Comparison of ENCODE assay signal across 8 cellular contexts in the genomic region with DNA sequence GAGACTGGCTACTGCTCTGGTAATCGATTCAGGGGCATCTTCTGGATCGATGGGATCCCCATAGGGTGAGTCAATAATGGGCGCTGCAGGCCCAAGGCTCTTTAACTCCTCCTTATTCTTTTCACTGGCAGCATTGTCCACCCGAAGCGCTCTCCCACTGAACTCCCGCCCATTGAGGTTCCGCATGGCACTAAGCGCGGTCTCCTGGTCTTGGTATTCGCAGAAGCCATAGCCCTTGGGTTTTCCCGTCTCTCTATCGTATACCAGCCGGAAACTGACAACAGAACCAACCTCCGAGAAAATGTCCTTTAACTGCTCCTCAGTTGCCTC. TPM values are rescaled to one million over a fixed set of nuclear protein-coding genes. Genes with fewer than 3 reads are reported as not detected.
DNase-seq lines count a peak whose midpoint lies in the region; ATAC-seq, FAIRE-seq and TF ChIP-seq lines count a peak whose summit lies in the region.

No MANE protein-coding gene starts in this region.

- no peak for TF ChIP-seq CTCF in fibroblast of lung (conservative IDR thresholded peaks at IDR 0.05 in 1 of 2, IDR thresholded peaks at IDR 0.05 in 1 of 2; ENCODE audit: low read depth in 1 of 2, low read length in 2 of 2)
- TF ChIP-seq CTCF in pancreas (IDR thresholded peaks at IDR 0.05): no peak

- H3K4me1 ChIP-seq in fibroblast of lung (ENCODE audit: control insufficient read depth, extremely low read depth, insufficient read depth, low read length) (peaks cover 3% of the 10 kb centered on the region), pancreas (peaks cover 19 to 28% (median 26%) of the 10 kb centered on the region in 3 donors)

- H3K9ac ChIP-seq in fibroblast of lung (ENCODE audit: insufficient read depth, low read length): peak overlapping the region; percentile 80

- DNase-seq in NCI-H2171 treated with DMSO at 0.1 percent for 48 hours (lab: John Stamatoyannopoulos, UW) (peak; percentile 64), NCI-H2171 (lab: John Stamatoyannopoulos, UW) (no peak), fibroblast of lung (ENCODE audit: low read depth in 2 of 2) (no peak), pancreas (no peak), D341Med (ENCODE audit: low spot score) (no peak), H4 (ENCODE audit: low spot score) (no peak)

- H2AFZ ChIP-seq in fibroblast of lung (ENCODE audit: low read length): peak overlapping the region; percentile 88

- no peaks in the 10 kb centered on the region for H3K27me3 ChIP-seq in fibroblast of lung (ENCODE audit: control insufficient read depth, insufficient read depth, low read length)
- H3K27me3 ChIP-seq in pancreas: no peaks in the 10 kb centered on the region

- 0% methylated on average over 14 of the region's 14 CpGs for WGBS in pancreas, 2 donors

- no peak for FAIRE-seq in pancreas (lab: Jason Lieb, UNC)

- peaks cover 25% of the 10 kb centered on the region for H3K79me2 ChIP-seq in fibroblast of lung (ENCODE audit: control insufficient read depth, insufficient read depth, low read length)

- H3K27ac ChIP-seq in fibroblast of lung (ENCODE audit: insufficient read depth, low read length) (peak overlapping the region; percentile 98), pancreas (peak overlapping the region; percentile 82 to 95 (median 94))

- H3K36me3 ChIP-seq in fibroblast of lung (ENCODE audit: control insufficient read depth, insufficient read depth, low read length): no peaks in the 10 kb centered on the region
- no peaks in the 10 kb centered on the region for H3K36me3 ChIP-seq in pancreas

- peak overlapping the region; percentile 94 for H3K4me2 ChIP-seq in fibroblast of lung (ENCODE audit: extremely low read depth, insufficient read depth, low read length)

- H3K9me3 ChIP-seq in fibroblast of lung (ENCODE audit: control insufficient read depth, insufficient read depth, low read depth, low read length) (no peaks in the 10 kb centered on the region), pancreas (no peaks in the 10 kb centered on the region)

- peak; percentile 49 for ATAC-seq in HG02938 (IDR thresholded peaks at IDR 0.05; ENCODE audit: unreplicated experiment)
- ATAC-seq in SK-N-SH treated with all-trans-retinoic acid at 6 μM for 48 hours: peak; percentile 74
- ATAC-seq in pancreas: peak; percentile 17 to 42 (median 38)

- H3K4me3 ChIP-seq in fibroblast of lung (replicated peaks in 1 of 4; ENCODE audit: control extremely low read depth in 1 of 4, insufficient read depth in 1 of 4, low read depth in 3 of 4, low read length in 4 of 4) (peak overlapping the region; percentile 68 to 96 (median 85)), pancreas (peak overlapping the region; percentile 52 to 67 (median 64))

- H4K20me1 ChIP-seq in fibroblast of lung (ENCODE audit: control insufficient read depth, extremely low read depth, insufficient read depth, low read length): peaks cover 1% of the 10 kb centered on the region

- intact Hi-C loops in pancreas (cut with DNase I): no loop called here

TF ChIP-seq in SK-N-SH treated with all-trans-retinoic acid at 6 μM for 48 hours, 23 proteins besides CTCF, POLR2A, EP300 and RAD21:
- no peak for TF ChIP-seq ZFP3 (CRISPR knock-in tag; IDR thresholded peaks at IDR 0.05)
- TF ChIP-seq ZNF70 (CRISPR knock-in tag; IDR thresholded peaks at IDR 0.05): no peak
- TF ChIP-seq RARB (CRISPR knock-in tag; IDR thresholded peaks at IDR 0.05): no peak
- no peak for TF ChIP-seq CSDC2 (CRISPR knock-in tag; IDR thresholded peaks at IDR 0.05)
- no peak for TF ChIP-seq TCF4 (CRISPR knock-in tag; IDR thresholded peaks at IDR 0.05; ENCODE audit: borderline replicate concordance)
- no peak for TF ChIP-seq ZNF565 (CRISPR knock-in tag; conservative IDR thresholded peaks at IDR 0.05; ENCODE audit: low read depth)
- no peak for TF ChIP-seq OSR1 (CRISPR knock-in tag; IDR thresholded peaks at IDR 0.05)
- no peak for TF ChIP-seq ZFP30 (CRISPR knock-in tag; IDR thresholded peaks at IDR 0.05)
- TF ChIP-seq, protein P1, sequence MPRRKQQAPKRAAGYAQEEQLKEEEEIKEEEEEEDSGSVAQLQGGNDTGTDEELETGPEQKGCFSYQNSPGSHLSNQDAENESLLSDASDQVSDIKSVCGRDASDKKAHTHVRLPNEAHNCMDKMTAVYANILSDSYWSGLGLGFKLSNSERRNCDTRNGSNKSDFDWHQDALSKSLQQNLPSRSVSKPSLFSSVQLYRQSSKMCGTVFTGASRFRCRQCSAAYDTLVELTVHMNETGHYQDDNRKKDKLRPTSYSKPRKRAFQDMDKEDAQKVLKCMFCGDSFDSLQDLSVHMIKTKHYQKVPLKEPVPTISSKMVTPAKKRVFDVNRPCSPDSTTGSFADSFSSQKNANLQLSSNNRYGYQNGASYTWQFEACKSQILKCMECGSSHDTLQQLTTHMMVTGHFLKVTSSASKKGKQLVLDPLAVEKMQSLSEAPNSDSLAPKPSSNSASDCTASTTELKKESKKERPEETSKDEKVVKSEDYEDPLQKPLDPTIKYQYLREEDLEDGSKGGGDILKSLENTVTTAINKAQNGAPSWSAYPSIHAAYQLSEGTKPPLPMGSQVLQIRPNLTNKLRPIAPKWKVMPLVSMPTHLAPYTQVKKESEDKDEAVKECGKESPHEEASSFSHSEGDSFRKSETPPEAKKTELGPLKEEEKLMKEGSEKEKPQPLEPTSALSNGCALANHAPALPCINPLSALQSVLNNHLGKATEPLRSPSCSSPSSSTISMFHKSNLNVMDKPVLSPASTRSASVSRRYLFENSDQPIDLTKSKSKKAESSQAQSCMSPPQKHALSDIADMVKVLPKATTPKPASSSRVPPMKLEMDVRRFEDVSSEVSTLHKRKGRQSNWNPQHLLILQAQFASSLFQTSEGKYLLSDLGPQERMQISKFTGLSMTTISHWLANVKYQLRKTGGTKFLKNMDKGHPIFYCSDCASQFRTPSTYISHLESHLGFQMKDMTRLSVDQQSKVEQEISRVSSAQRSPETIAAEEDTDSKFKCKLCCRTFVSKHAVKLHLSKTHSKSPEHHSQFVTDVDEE (CRISPR knock-in tag; IDR thresholded peaks at IDR 0.05): no peak
- no peak for TF ChIP-seq ESRRG (CRISPR knock-in tag; IDR thresholded peaks at IDR 0.05)
- TF ChIP-seq ARNTL (CRISPR knock-in tag; IDR thresholded peaks at IDR 0.05; ENCODE audit: borderline replicate concordance, low read depth): no peak
- TF ChIP-seq GLIS3 (CRISPR knock-in tag; IDR thresholded peaks at IDR 0.05): no peak
- TF ChIP-seq, protein P2, sequence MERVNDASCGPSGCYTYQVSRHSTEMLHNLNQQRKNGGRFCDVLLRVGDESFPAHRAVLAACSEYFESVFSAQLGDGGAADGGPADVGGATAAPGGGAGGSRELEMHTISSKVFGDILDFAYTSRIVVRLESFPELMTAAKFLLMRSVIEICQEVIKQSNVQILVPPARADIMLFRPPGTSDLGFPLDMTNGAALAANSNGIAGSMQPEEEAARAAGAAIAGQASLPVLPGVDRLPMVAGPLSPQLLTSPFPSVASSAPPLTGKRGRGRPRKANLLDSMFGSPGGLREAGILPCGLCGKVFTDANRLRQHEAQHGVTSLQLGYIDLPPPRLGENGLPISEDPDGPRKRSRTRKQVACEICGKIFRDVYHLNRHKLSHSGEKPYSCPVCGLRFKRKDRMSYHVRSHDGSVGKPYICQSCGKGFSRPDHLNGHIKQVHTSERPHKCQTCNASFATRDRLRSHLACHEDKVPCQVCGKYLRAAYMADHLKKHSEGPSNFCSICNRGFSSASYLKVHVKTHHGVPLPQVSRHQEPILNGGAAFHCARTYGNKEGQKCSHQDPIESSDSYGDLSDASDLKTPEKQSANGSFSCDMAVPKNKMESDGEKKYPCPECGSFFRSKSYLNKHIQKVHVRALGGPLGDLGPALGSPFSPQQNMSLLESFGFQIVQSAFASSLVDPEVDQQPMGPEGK (CRISPR knock-in tag; IDR thresholded peaks at IDR 0.05; ENCODE audit: borderline replicate concordance): no peak
- no peak for TF ChIP-seq ISL1 (CRISPR knock-in tag; IDR thresholded peaks at IDR 0.05)
- TF ChIP-seq, protein P3, sequence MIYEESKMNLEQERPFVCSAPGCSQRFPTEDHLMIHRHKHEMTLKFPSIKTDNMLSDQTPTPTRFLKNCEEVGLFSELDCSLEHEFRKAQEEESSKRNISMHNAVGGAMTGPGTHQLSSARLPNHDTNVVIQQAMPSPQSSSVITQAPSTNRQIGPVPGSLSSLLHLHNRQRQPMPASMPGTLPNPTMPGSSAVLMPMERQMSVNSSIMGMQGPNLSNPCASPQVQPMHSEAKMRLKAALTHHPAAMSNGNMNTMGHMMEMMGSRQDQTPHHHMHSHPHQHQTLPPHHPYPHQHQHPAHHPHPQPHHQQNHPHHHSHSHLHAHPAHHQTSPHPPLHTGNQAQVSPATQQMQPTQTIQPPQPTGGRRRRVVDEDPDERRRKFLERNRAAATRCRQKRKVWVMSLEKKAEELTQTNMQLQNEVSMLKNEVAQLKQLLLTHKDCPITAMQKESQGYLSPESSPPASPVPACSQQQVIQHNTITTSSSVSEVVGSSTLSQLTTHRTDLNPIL (CRISPR knock-in tag; IDR thresholded peaks at IDR 0.05; ENCODE audit: low read depth): no peak

RNA-seq across cellular contexts. Expression of a gene that starts 0.3 kb away (rescaled TPM):
- total RNA-seq in fibroblast of lung (14.9 and 20.0 TPM in 2 replicates), pancreas (10 to 100 TPM in 3 of 6 donors, 1 to 10 TPM in 3; 5.9 to 13.2 (median 9.3) TPM)
- polyA plus RNA-seq in fibroblast of lung (5.9 and 8.3 TPM in 2 replicates), pancreas (1 to 10 TPM; 4.2 to 7.8 TPM)
- 10.1 and 14.4 TPM in 2 replicates for polyA plus RNA-seq in fibroblast of lung (2012)
- polyA minus RNA-seq in fibroblast of lung (ENCODE audit: low replicate concordance): 12.6 and 13.2 TPM in 2 replicates
- 15.9 and 21.5 TPM in 2 replicates for total RNA-seq in H4 (2014; rRNA removed; shearing (Covaris generic))
